ENCODE assay signal across 1 cellular context in genomic region chr6:142828030-142828429, GRCh38.
TF ChIP-seq lines count a peak whose summit lies in the region.

No MANE protein-coding gene starts in this region.

TF ChIP-seq in IMR-90, 13 proteins besides CTCF, POLR2A, EP300 and RAD21:
- TF ChIP-seq RFX5 (IDR thresholded peaks at IDR 0.05; ENCODE audit: low read depth, low read length) (no peak), MAFK (IDR thresholded peaks at IDR 0.05; ENCODE audit: low read depth, low read length) (no peak), MXI1 (IDR thresholded peaks at IDR 0.05; ENCODE audit: borderline replicate concordance, low read depth, low read length) (no peak), CEBPB (IDR thresholded peaks at IDR 0.05; ENCODE audit: low read depth, low read length) (no peak), RCOR1 (IDR thresholded peaks at IDR 0.05; ENCODE audit: insufficient replicate concordance, low read length) (no peak), CHD1 (IDR thresholded peaks at IDR 0.05; ENCODE audit: low read depth, low read length) (no peak)
